Comparison of ENCODE assay signal across 1 cellular context in the genomic region with DNA sequence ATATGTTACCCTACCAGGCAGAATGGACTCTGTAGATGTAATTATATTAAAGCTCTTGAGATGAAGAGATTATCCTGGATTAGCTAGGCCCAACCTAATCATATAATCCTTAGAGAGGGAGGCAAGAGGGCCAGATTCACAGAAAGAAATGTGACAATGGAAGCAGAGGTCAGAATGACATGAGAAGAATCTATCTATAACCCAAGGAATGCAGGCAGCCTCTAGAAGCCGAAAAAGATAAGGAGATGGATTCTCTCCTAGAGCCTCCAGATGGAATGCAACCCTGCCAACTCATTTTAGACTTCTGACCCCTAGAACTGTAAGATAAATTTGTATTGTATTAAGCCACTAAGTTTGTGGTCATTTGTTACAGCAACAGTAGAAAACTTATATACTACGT.
A peak's percentile ranks its signal among the peaks of the same experiment; 100 is the strongest.
TF ChIP-seq lines count a peak whose summit lies in the region.

No MANE protein-coding gene starts in this region.

TF ChIP-seq in K562, 482 proteins besides CTCF, POLR2A, EP300 and RAD21:
- TF ChIP-seq RCOR1 (IDR thresholded peaks at IDR 0.05; ENCODE audit: borderline replicate concordance in 1 of 2, low read depth in 2 of 2, low read length in 2 of 2) = peak in 1 of 2 experiments; percentile 36; a peak in 1 of 4 replicates
- no peak for TF ChIP-seq RHOXF2B (CRISPR knock-in tag; conservative IDR thresholded peaks at IDR 0.05)
- TF ChIP-seq, protein P1, sequence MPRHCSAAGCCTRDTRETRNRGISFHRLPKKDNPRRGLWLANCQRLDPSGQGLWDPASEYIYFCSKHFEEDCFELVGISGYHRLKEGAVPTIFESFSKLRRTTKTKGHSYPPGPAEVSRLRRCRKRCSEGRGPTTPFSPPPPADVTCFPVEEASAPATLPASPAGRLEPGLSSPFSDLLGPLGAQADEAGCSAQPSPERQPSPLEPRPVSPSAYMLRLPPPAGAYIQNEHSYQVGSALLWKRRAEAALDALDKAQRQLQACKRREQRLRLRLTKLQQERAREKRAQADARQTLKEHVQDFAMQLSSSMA (CRISPR knock-in tag; IDR thresholded peaks at IDR 0.05) = no peak
- no peak for TF ChIP-seq ZKSCAN8 (CRISPR knock-in tag; IDR thresholded peaks at IDR 0.05)
- TF ChIP-seq ZNF780A (CRISPR knock-in tag; IDR thresholded peaks at IDR 0.05) = no peak
- TF ChIP-seq, protein P2, sequence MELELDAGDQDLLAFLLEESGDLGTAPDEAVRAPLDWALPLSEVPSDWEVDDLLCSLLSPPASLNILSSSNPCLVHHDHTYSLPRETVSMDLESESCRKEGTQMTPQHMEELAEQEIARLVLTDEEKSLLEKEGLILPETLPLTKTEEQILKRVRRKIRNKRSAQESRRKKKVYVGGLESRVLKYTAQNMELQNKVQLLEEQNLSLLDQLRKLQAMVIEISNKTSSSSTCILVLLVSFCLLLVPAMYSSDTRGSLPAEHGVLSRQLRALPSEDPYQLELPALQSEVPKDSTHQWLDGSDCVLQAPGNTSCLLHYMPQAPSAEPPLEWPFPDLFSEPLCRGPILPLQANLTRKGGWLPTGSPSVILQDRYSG (tag; conservative IDR thresholded peaks at IDR 0.05; ENCODE audit: low read depth) = no peak
- peak; percentile 29; the same call in 1 of the 2 replicates for TF ChIP-seq TEAD4 (IDR thresholded peaks at IDR 0.05; ENCODE audit: low read length)
- TF ChIP-seq TEAD4 (CRISPR knock-in tag; IDR thresholded peaks at IDR 0.05; ENCODE audit: borderline replicate concordance) = no peak
- TF ChIP-seq SRF (CRISPR knock-in tag; IDR thresholded peaks at IDR 0.05) = no peak
- 0 out of 2 replicates have a peak, but pooled peaks have one; percentile 24 for TF ChIP-seq ARID1B (IDR thresholded peaks at IDR 0.05)
- TF ChIP-seq ZNF766 (CRISPR knock-in tag; conservative IDR thresholded peaks at IDR 0.05) = no peak
- TF ChIP-seq ETS2 (tag; IDR thresholded peaks at IDR 0.05; ENCODE audit: borderline replicate concordance, poor library complexity, severe bottlenecking) = no peak
- TF ChIP-seq FOXP1 (CRISPR knock-in tag; IDR thresholded peaks at IDR 0.05) = no peak
- no peak for TF ChIP-seq ZNF57 (CRISPR knock-in tag; IDR thresholded peaks at IDR 0.05)
- TF ChIP-seq CBFA2T3 (IDR thresholded peaks at IDR 0.05) = peak; percentile 52
- no peak for TF ChIP-seq CHD2 (IDR thresholded peaks at IDR 0.05; ENCODE audit: low read depth, low read length)
- TF ChIP-seq ZNF551 (CRISPR knock-in tag; IDR thresholded peaks at IDR 0.05) = no peak
- no peak for TF ChIP-seq NR2C1 (IDR thresholded peaks at IDR 0.05)
- TF ChIP-seq NR2C1 (tag; IDR thresholded peaks at IDR 0.05) = no peak
- TF ChIP-seq KDM1A (IDR thresholded peaks at IDR 0.05) = peak; percentile 37 to 43; a peak in 3 of 4 replicates
- no peak for TF ChIP-seq CREBBP (IDR thresholded peaks at IDR 0.05; ENCODE audit: low read depth, low read length)
- TF ChIP-seq, protein P3, sequence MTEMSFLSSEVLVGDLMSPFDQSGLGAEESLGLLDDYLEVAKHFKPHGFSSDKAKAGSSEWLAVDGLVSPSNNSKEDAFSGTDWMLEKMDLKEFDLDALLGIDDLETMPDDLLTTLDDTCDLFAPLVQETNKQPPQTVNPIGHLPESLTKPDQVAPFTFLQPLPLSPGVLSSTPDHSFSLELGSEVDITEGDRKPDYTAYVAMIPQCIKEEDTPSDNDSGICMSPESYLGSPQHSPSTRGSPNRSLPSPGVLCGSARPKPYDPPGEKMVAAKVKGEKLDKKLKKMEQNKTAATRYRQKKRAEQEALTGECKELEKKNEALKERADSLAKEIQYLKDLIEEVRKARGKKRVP (CRISPR knock-in tag; IDR thresholded peaks at IDR 0.05) = no peak
- no peak for TF ChIP-seq U2AF2 (optimal IDR thresholded peaks at IDR 0.05; ENCODE audit: low read depth, low read length)
- TF ChIP-seq PHF21A (IDR thresholded peaks at IDR 0.05; ENCODE audit: borderline replicate concordance, low read depth) = no peak; the same call in 1 of the 2 replicates
- TF ChIP-seq, protein P4, sequence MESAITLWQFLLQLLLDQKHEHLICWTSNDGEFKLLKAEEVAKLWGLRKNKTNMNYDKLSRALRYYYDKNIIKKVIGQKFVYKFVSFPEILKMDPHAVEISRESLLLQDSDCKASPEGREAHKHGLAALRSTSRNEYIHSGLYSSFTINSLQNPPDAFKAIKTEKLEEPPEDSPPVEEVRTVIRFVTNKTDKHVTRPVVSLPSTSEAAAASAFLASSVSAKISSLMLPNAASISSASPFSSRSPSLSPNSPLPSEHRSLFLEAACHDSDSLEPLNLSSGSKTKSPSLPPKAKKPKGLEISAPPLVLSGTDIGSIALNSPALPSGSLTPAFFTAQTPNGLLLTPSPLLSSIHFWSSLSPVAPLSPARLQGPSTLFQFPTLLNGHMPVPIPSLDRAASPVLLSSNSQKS (CRISPR knock-in tag; IDR thresholded peaks at IDR 0.05) = no peak
- TF ChIP-seq SMARCC2 (IDR thresholded peaks at IDR 0.05; ENCODE audit: low read depth) = no peak
- TF ChIP-seq DDX20 (tag; IDR thresholded peaks at IDR 0.05; ENCODE audit: low read depth) = no peak
- no peak for TF ChIP-seq FOXJ2 (tag; IDR thresholded peaks at IDR 0.05)
- TF ChIP-seq, protein P5, sequence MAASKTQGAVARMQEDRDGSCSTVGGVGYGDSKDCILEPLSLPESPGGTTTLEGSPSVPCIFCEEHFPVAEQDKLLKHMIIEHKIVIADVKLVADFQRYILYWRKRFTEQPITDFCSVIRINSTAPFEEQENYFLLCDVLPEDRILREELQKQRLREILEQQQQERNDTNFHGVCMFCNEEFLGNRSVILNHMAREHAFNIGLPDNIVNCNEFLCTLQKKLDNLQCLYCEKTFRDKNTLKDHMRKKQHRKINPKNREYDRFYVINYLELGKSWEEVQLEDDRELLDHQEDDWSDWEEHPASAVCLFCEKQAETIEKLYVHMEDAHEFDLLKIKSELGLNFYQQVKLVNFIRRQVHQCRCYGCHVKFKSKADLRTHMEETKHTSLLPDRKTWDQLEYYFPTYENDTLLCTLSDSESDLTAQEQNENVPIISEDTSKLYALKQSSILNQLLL (CRISPR knock-in tag; IDR thresholded peaks at IDR 0.05; ENCODE audit: borderline replicate concordance) = no peak
- TF ChIP-seq, protein P6, sequence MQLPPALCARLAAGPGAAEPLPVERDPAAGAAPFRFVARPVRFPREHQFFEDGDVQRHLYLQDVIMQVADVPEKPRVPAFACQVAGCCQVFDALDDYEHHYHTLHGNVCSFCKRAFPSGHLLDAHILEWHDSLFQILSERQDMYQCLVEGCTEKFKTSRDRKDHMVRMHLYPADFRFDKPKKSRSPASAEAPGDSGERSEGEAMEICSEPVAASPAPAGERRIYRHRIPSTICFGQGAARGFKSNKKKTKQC (CRISPR knock-in tag; IDR thresholded peaks at IDR 0.05) = no peak
